In genomic region chr10:87861953-87862643, GRCh38 we compare ENCODE assay signal across 1 cellular context.
A peak's percentile ranks its signal among the peaks of the same experiment; 100 is the strongest.
TF ChIP-seq lines count a peak whose summit lies in the region.

No MANE protein-coding gene starts in this region.

TF ChIP-seq in K562, 482 proteins besides CTCF, POLR2A, EP300 and RAD21 (continued from another document):
- no peak for TF ChIP-seq ZNF436 (CRISPR knock-in tag; IDR thresholded peaks at IDR 0.05)
- TF ChIP-seq FIP1L1 (IDR thresholded peaks at IDR 0.05; ENCODE audit: low read depth, low read length, poor library complexity, severe bottlenecking): peak; percentile 68
- TF ChIP-seq PHF20 (IDR thresholded peaks at IDR 0.05; ENCODE audit: partially characterized antibody): peak; percentile 11
- TF ChIP-seq SAP30 (IDR thresholded peaks at IDR 0.05; ENCODE audit: borderline replicate concordance, insufficient read depth, low read depth, low read length, poor library complexity, severe bottlenecking): peak; percentile 76
- peak; percentile 43 for TF ChIP-seq NFIC (IDR thresholded peaks at IDR 0.05)
- TF ChIP-seq KLF13 (tag; IDR thresholded peaks at IDR 0.05; ENCODE audit: borderline replicate concordance, low read depth): peak; percentile 79
- TF ChIP-seq ZBTB9 (CRISPR knock-in tag; IDR thresholded peaks at IDR 0.05): no peak
- no peak for TF ChIP-seq TRIM28 (IDR thresholded peaks at IDR 0.05)
- peak; percentile 91 for TF ChIP-seq L3MBTL2 (IDR thresholded peaks at IDR 0.05)
- no peak for TF ChIP-seq ZNF133 (CRISPR knock-in tag; IDR thresholded peaks at IDR 0.05)
- TF ChIP-seq MXI1 (IDR thresholded peaks at IDR 0.05; ENCODE audit: low read depth, low read length): no peak
- TF ChIP-seq PHTF2 (CRISPR knock-in tag; IDR thresholded peaks at IDR 0.05): 0 out of 2 replicates have a peak, but pooled peaks have one; percentile 10
- TF ChIP-seq ZBTB7A (IDR thresholded peaks at IDR 0.05; ENCODE audit: borderline replicate concordance, control insufficient read depth, low read depth, low read length): peak; percentile 73; the same call in 1 of the 2 replicates
- TF ChIP-seq LCOR (CRISPR knock-in tag; IDR thresholded peaks at IDR 0.05): peak; percentile 88
- TF ChIP-seq POLR2B (IDR thresholded peaks at IDR 0.05; ENCODE audit: low read depth, partially characterized antibody): peak; percentile 24
- peak; percentile 85 for TF ChIP-seq MAX (CRISPR knock-in tag; IDR thresholded peaks at IDR 0.05)
- peak; percentile 90 for TF ChIP-seq EP400 (IDR thresholded peaks at IDR 0.05)
- TF ChIP-seq POLR2G (IDR thresholded peaks at IDR 0.05; ENCODE audit: low read depth, low read length): peak; percentile 82
- peak; percentile 81; the same call in 1 of the 2 replicates for TF ChIP-seq PHF8 (IDR thresholded peaks at IDR 0.05; ENCODE audit: borderline replicate concordance, low read length)
- TF ChIP-seq ATF1 (CRISPR knock-in tag; IDR thresholded peaks at IDR 0.05): no peak
- peak; percentile 65 for TF ChIP-seq ATF1 (tag; IDR thresholded peaks at IDR 0.05)
- TF ChIP-seq EGR1 (conservative IDR thresholded peaks at IDR 0.05): peak; percentile 58
- TF ChIP-seq CGGBP1 (CRISPR knock-in tag; IDR thresholded peaks at IDR 0.05): no peak
- TF ChIP-seq IRF1 (CRISPR knock-in tag; IDR thresholded peaks at IDR 0.05; ENCODE audit: borderline replicate concordance): no peak
- peak; percentile 62; the same call in 1 of the 2 replicates for TF ChIP-seq POLR2H (tag; IDR thresholded peaks at IDR 0.05; ENCODE audit: low read depth)
- peak; percentile 47; the same call in 1 of the 2 replicates for TF ChIP-seq GTF2E2 (tag; IDR thresholded peaks at IDR 0.05)
- TF ChIP-seq ZNF740 (CRISPR knock-in tag; IDR thresholded peaks at IDR 0.05): peak; percentile 35; the same call in 1 of the 2 replicates
- TF ChIP-seq ZNF740 (tag; IDR thresholded peaks at IDR 0.05): no peak
- TF ChIP-seq GABPB1 (CRISPR knock-in tag; IDR thresholded peaks at IDR 0.05): peak; percentile 74
